ENCODE assay signal across 1 cellular context in genomic region chr14:103516426-103517171, GRCh38.
TF ChIP-seq lines count a peak whose summit lies in the region.

No MANE protein-coding gene starts in this region.

TF ChIP-seq in GM23338, 12 proteins besides CTCF, POLR2A, EP300 and RAD21:
- no peak for TF ChIP-seq STAT1 (IDR thresholded peaks at IDR 0.05; ENCODE audit: unreplicated experiment)
- no peak for TF ChIP-seq EZH2 (IDR thresholded peaks at IDR 0.05; ENCODE audit: low read depth, unreplicated experiment)
- no peak for TF ChIP-seq ZNF331 (CRISPR knock-in tag; IDR thresholded peaks at IDR 0.05; ENCODE audit: low read depth)
- no peak for TF ChIP-seq ZNF462 (CRISPR knock-in tag; IDR thresholded peaks at IDR 0.05)
- no peak for TF ChIP-seq JUNB (IDR thresholded peaks at IDR 0.05; ENCODE audit: unreplicated experiment)
- no peak for TF ChIP-seq ZNF114 (CRISPR knock-in tag; IDR thresholded peaks at IDR 0.05)
- no peak for TF ChIP-seq POLR2AphosphoS5 (IDR thresholded peaks at IDR 0.05; ENCODE audit: low read depth)
- no peak for TF ChIP-seq REST (IDR thresholded peaks at IDR 0.05; ENCODE audit: unreplicated experiment)
